Comparison of ENCODE assay signal across 15 cellular contexts in the genomic region with DNA sequence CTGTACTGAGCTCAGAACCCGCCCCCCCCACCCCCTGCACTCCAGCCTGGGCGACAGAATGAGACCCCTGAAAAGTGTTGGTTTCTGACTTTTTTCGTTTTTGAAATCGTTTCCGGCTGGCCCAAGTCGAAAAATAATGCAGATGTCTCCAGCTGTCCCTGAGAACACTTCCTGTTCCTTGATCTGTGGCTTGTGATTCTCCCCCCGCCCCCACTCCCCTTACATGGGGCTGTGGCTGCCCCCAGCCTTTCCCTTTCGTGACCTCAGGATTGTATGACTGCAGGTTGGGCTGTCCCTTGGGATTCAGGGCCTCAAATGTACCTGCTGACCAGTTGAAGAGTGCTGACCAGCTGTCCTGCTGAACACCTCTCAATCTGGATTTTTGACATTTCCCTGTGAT. TPM values are rescaled to one million over a fixed set of nuclear protein-coding genes. Genes with fewer than 3 reads are reported as not detected.
DNase-seq lines count a peak whose midpoint lies in the region; ATAC-seq, FAIRE-seq and TF ChIP-seq lines count a peak whose summit lies in the region.
"Had no signal": no experiment of that assay in that cellular context is flagged by ENCODE, and none has a peak within 500 bp of the region (broad histone marks: within the 10 kb centered on the region; RNA-seq: fewer than 3 reads in every experiment).

No MANE protein-coding gene starts in this region.

- H3K4me3 Mint-ChIP-seq in activated T-cell treated with anti-CD3 and anti-CD28 coated beads, Interleukin-2, amount 50 U/mL, for 72 hours = peak overlapping the region; percentile 68 to 71
- H3K4me3 Mint-ChIP-seq in T-cell (peak overlapping the region; percentile 79 to 86 (median 84)), nephron progenitor cell (peak overlapping the region; percentile 17)
- H3K4me3 Mint-ChIP-seq: immature natural killer cell had no signal

- H3K9me3 ChIP-seq in prostate gland (no peaks in the 10 kb centered on the region), ascending aorta (no peaks in the 10 kb centered on the region)
- H3K9me3 ChIP-seq: upper lobe of right lung had no signal

- DNase-seq in activated T-cell treated with anti-CD3 and anti-CD28 coated beads, Interleukin-2, amount 50 U/mL, for 72 hours = no peak
- no peak for DNase-seq in activated T-cell treated with anti-CD3 and anti-CD28 coated beads, Interleukin-2, amount 50 U/mL, for 48 hours
- DNase-seq in GM12891 (ENCODE audit: insufficient read length, low spot score) (no peak), T-cell (no peak), nephron progenitor cell (no peak), prostate gland (ENCODE audit: low spot score) (no peak), ascending aorta (ENCODE audit: low spot score in 2 of 2) (no peak), GDM1 (lab: John Stamatoyannopoulos, UW) (no peak)
- DNase-seq: HCEC 1CT, immature natural killer cell, mesenchymal stem cell, NCI-H226, sigmoid colon, upper lobe of right lung had no signal

- H3K36me3 ChIP-seq in prostate gland (no peaks in the 10 kb centered on the region), ascending aorta (no peaks in the 10 kb centered on the region)
- H3K36me3 ChIP-seq: sigmoid colon, upper lobe of right lung had no signal

- H3K4me3 ChIP-seq in prostate gland (no peak overlapping the region), ascending aorta (no peak overlapping the region)
- H3K4me3 ChIP-seq: sigmoid colon, SK-N-MC, upper lobe of right lung had no signal

- H3K27me3 Mint-ChIP-seq in activated T-cell treated with anti-CD3 and anti-CD28 coated beads, Interleukin-2, amount 50 U/mL, for 72 hours (ENCODE audit: low read depth) = peaks cover 2% of the 10 kb centered on the region
- H3K27me3 Mint-ChIP-seq in T-cell = peaks cover 0 to under 1% of the 10 kb centered on the region in 2 donors
- peaks cover 31% of the 10 kb centered on the region for H3K27me3 Mint-ChIP-seq in nephron progenitor cell (ENCODE audit: low read depth, poor library complexity)

- H3K9me3 Mint-ChIP-seq in activated T-cell treated with anti-CD3 and anti-CD28 coated beads, Interleukin-2, amount 50 U/mL, for 72 hours = no peaks in the 10 kb centered on the region
- no peaks in the 10 kb centered on the region for H3K9me3 Mint-ChIP-seq in T-cell
- no peaks in the 10 kb centered on the region for H3K9me3 Mint-ChIP-seq in nephron progenitor cell
- H3K9me3 Mint-ChIP-seq: immature natural killer cell had no signal

- CTCF ChIA-PET in T-cell (lab: Charles Lee) = no interaction called here

- H3K4me1 ChIP-seq in prostate gland (replicated peaks) (no peaks in the 10 kb centered on the region), ascending aorta (no peaks in the 10 kb centered on the region)
- H3K4me1 ChIP-seq: sigmoid colon, upper lobe of right lung had no signal

- POLR2A ChIA-PET in T-cell (lab: Charles Lee) = no interaction called here

- no peak for ATAC-seq in activated T-cell treated with anti-CD3 and anti-CD28 coated beads, Interleukin-2, amount 50 U/mL, for 72 hours (replicated peaks in 1 of 2)
- no peak for ATAC-seq in T-cell (replicated peaks in 1 of 4)
- ATAC-seq: upper lobe of right lung had no signal

- no peak for TF ChIP-seq CTCF in nephron progenitor cell (IDR thresholded peaks at IDR 0.05)
- TF ChIP-seq CTCF in prostate gland (IDR thresholded peaks at IDR 0.05) = no peak
- TF ChIP-seq CTCF in ascending aorta (IDR thresholded peaks at IDR 0.05) = no peak

- no peaks in the 10 kb centered on the region for H3K36me3 Mint-ChIP-seq in activated T-cell treated with anti-CD3 and anti-CD28 coated beads, Interleukin-2, amount 50 U/mL, for 72 hours (ENCODE audit: insufficient read depth in 2 of 2)
- H3K36me3 Mint-ChIP-seq in T-cell (no peaks in the 10 kb centered on the region), nephron progenitor cell (ENCODE audit: low read depth) (no peaks in the 10 kb centered on the region)
- H3K36me3 Mint-ChIP-seq: immature natural killer cell had no signal

- peaks cover 31% of the 10 kb centered on the region for H3K27me3 ChIP-seq in prostate gland (replicated peaks; ENCODE audit: insufficient read depth)
- H3K27me3 ChIP-seq in ascending aorta = no peaks in the 10 kb centered on the region

- peak; percentile 72 for FAIRE-seq in GM12891 (lab: Jason Lieb, UNC)

- H3K27ac Mint-ChIP-seq in activated T-cell treated with anti-CD3 and anti-CD28 coated beads, Interleukin-2, amount 50 U/mL, for 72 hours = no peak overlapping the region
- peak overlapping the region; percentile 82 to 96 for H3K27ac Mint-ChIP-seq in T-cell
- no peak overlapping the region for H3K27ac Mint-ChIP-seq in nephron progenitor cell
- H3K27ac Mint-ChIP-seq: immature natural killer cell had no signal

- intact Hi-C loops in prostate gland (cut with DNase I) = no loop called here
- intact Hi-C loops in ascending aorta (cut with DNase I) = no loop called here

- 42% methylated on average over 8 of the region's 8 CpGs for WGBS in prostate gland

- H3K27ac ChIP-seq in prostate gland (no peak overlapping the region), ascending aorta (no peak overlapping the region)
- H3K27ac ChIP-seq: sigmoid colon, SK-N-MC, upper lobe of right lung had no signal

- H3K4me1 Mint-ChIP-seq in activated T-cell treated with anti-CD3 and anti-CD28 coated beads, Interleukin-2, amount 50 U/mL, for 72 hours (ENCODE audit: low read depth) = peaks cover 32% of the 10 kb centered on the region
- peaks cover 34 to 48% (median 42%) of the 10 kb centered on the region in 3 donors for H3K4me1 Mint-ChIP-seq in T-cell
- peaks cover 39% of the 10 kb centered on the region for H3K4me1 Mint-ChIP-seq in nephron progenitor cell
- H3K4me1 Mint-ChIP-seq: immature natural killer cell had no signal

- TF ChIP-seq POLR2A in GM12891 (IDR thresholded peaks at IDR 0.05; ENCODE audit: low read depth, low read length) (no peak), prostate gland (IDR thresholded peaks at IDR 0.05) (no peak)

TF ChIP-seq in GM12891, 5 proteins besides CTCF, POLR2A, EP300 and RAD21:
- TF ChIP-seq POU2F2 (IDR thresholded peaks at IDR 0.05; ENCODE audit: low read depth, low read length) (no peak), POLR2AphosphoS5 (IDR thresholded peaks at IDR 0.05; ENCODE audit: low read depth, low read length) (no peak), TAF1 (IDR thresholded peaks at IDR 0.05; ENCODE audit: low read depth, low read length) (no peak), PAX5 (IDR thresholded peaks at IDR 0.05; ENCODE audit: insufficient read depth, low read length, severe bottlenecking) (no peak), SPI1 (IDR thresholded peaks at IDR 0.05; ENCODE audit: low read depth, low read length) (no peak; the same call in 1 of the 2 replicates)

RNA-seq across cellular contexts. Expression of gene NOC4L, which starts 34.1 kb away (rescaled TPM):
- 10 to 100 TPM; 19.4 to 21.2 TPM for total RNA-seq in activated T-cell treated with anti-CD3 and anti-CD28 coated beads, Interleukin-2, amount 50 U/mL, for 72 hours
- polyA plus RNA-seq in GM12891 (2012; ENCODE audit: low read depth, missing spikeins) = 18.0 TPM
- total RNA-seq in T-cell (10 to 100 TPM; 14.6 to 28.9 (median 26.4) TPM), prostate gland (10 to 100 TPM; 12.4 to 32.5 TPM), ascending aorta (9.2 TPM)

RNA-seq across cellular contexts. Expression of gene DDX51, which starts 34.2 kb away (rescaled TPM):
- 10 to 100 TPM; 18.3 to 23.4 TPM for total RNA-seq in activated T-cell treated with anti-CD3 and anti-CD28 coated beads, Interleukin-2, amount 50 U/mL, for 72 hours
- 11.1 TPM for polyA plus RNA-seq in GM12891 (2012; ENCODE audit: low read depth, missing spikeins)
- 10 to 100 TPM; 41.9 to 58.6 (median 49.0) TPM for total RNA-seq in T-cell
- 10 to 100 TPM; 12.7 to 29.0 TPM for total RNA-seq in prostate gland
- 4.3 TPM for total RNA-seq in ascending aorta

Comparison
In these comparisons a context has a peak if more than half of its experiments do, and no peak if none do; other contexts are left out.
1. H3K27ac Mint-ChIP-seq: peak in T-cell (2 of 2); none in activated T-cell treated with anti-CD3 and anti-CD28 coated beads, Interleukin-2, amount 50 U/mL, for 72 hours (single experiment) and nephron progenitor cell (single experiment).
2. H3K4me3 Mint-ChIP-seq: peak in every context shown above with its lines; median percentile 84 in T-cell; 70 in activated T-cell treated with anti-CD3 and anti-CD28 coated beads, Interleukin-2, amount 50 U/mL, for 72 hours; 17 in nephron progenitor cell.